ENCODE assay signal across 9 cellular contexts in genomic region chr11:2302280-2302843, GRCh38. TPM values are rescaled to one million over a fixed set of nuclear protein-coding genes. Genes with fewer than 3 reads are reported as not detected.
A peak's percentile ranks its signal among the peaks of the same experiment; 100 is the strongest.
DNase-seq lines count a peak whose midpoint lies in the region; ATAC-seq and TF ChIP-seq lines count a peak whose summit lies in the region.
"Had no signal": no experiment of that assay in that cellular context is flagged by ENCODE, and none has a peak within 500 bp of the region (broad histone marks: within the 10 kb centered on the region; RNA-seq: fewer than 3 reads in every experiment).

No MANE protein-coding gene starts in this region.

- peak overlapping the region; percentile 78 for H3K27ac ChIP-seq in lower lobe of right lung

- no peaks in the 10 kb centered on the region for H3K9me3 ChIP-seq in lower lobe of right lung

- H3K36me3 ChIP-seq in lower lobe of right lung = no peaks in the 10 kb centered on the region

- peaks cover 54% of the 10 kb centered on the region for H3K4me1 ChIP-seq in lower lobe of right lung

- H3K36me3 Mint-ChIP-seq in activated T-helper 17 cell treated with anti-CD3 and anti-CD28 coated beads, Interleukin-2, amount 50 U/mL, for 72 hours (ENCODE audit: low read depth) = no peaks in the 10 kb centered on the region

- H3K9me3 Mint-ChIP-seq in activated T-helper 17 cell treated with anti-CD3 and anti-CD28 coated beads, Interleukin-2, amount 50 U/mL, for 72 hours = no peaks in the 10 kb centered on the region

- H3K27me3 ChIP-seq in lower lobe of right lung (ENCODE audit: low read depth) = no peaks in the 10 kb centered on the region

- DNase-seq in stimulated activated CD4-positive, alpha-beta T cell treated with anti-CD3 and anti-CD28 coated beads, Interleukin-2, amount 100 ng/mL, for 24 hours = peak; percentile 31 to 42
- no peak for DNase-seq in stimulated activated CD4-positive, alpha-beta T cell treated with anti-CD3 and anti-CD28 coated beads, Interleukin-12 subunit alpha, Interleukin-12 subunit beta, amount 100 ng/mL, for 4 hours
- DNase-seq in lower lobe of right lung (peak; percentile 56), NCI-H1092 treated with DMSO at 0.1 percent for 48 hours (lab: John Stamatoyannopoulos, UW) (no peak), RKO (ENCODE audit: low spot score) (no peak)
- DNase-seq: NCI-H524 treated with DMSO at 0.1 percent for 48 hours had no signal

- peak overlapping the region; percentile 97 for H3K4me3 Mint-ChIP-seq in activated T-helper 17 cell treated with anti-CD3 and anti-CD28 coated beads, Interleukin-2, amount 50 U/mL, for 72 hours

- H3K27me3 Mint-ChIP-seq in activated T-helper 17 cell treated with anti-CD3 and anti-CD28 coated beads, Interleukin-2, amount 50 U/mL, for 72 hours = no peaks in the 10 kb centered on the region

- peak; percentile 30 for ATAC-seq in activated T-helper 17 cell treated with anti-CD3 and anti-CD28 coated beads, Interleukin-2, amount 50 U/mL, for 72 hours (replicated peaks)
- ATAC-seq in lower lobe of right lung (peak; percentile 11 to 22), HG03039 (IDR thresholded peaks at IDR 0.05; ENCODE audit: unreplicated experiment) (no peak), GM19328 (IDR thresholded peaks at IDR 0.05; ENCODE audit: unreplicated experiment) (no peak)

- H3K4me3 ChIP-seq in lower lobe of right lung = peak overlapping the region; percentile 47

- intact Hi-C loops in lower lobe of right lung (cut with DNase I) = loop anchor here (10.0 kb wide), 1 partner anchor 122 kb away; no protein-coding TSS in a partner anchor

- H3K4me1 Mint-ChIP-seq in activated T-helper 17 cell treated with anti-CD3 and anti-CD28 coated beads, Interleukin-2, amount 50 U/mL, for 72 hours = peaks cover 23% of the 10 kb centered on the region

- H3K27ac Mint-ChIP-seq in activated T-helper 17 cell treated with anti-CD3 and anti-CD28 coated beads, Interleukin-2, amount 50 U/mL, for 72 hours = peak overlapping the region; percentile 96

- no peak for TF ChIP-seq CTCF in lower lobe of right lung (IDR thresholded peaks at IDR 0.05)

RNA-seq across cellular contexts. Expression of gene TSPAN32, which starts 0.5 kb away (rescaled TPM):
- total RNA-seq in activated T-helper 17 cell treated with anti-CD3 and anti-CD28 coated beads, Interleukin-2, amount 50 U/mL, for 72 hours = 10 to 100 TPM in 1 of 2 donors, 1 to 10 TPM in 1; 8.1 to 14.8 TPM
- 12.5 TPM for total RNA-seq in lower lobe of right lung

RNA-seq across cellular contexts. Expression of gene C11orf21, which starts 0.6 kb away (rescaled TPM):
- 10 to 100 TPM in 1 of 2 donors, 1 to 10 TPM in 1; 8.4 to 24.6 TPM for total RNA-seq in activated T-helper 17 cell treated with anti-CD3 and anti-CD28 coated beads, Interleukin-2, amount 50 U/mL, for 72 hours
- 12.1 TPM for total RNA-seq in lower lobe of right lung

RNA-seq across cellular contexts. Expression of gene ASCL2, which starts 32.0 kb away (rescaled TPM):
- 1 to 10 TPM; 1.2 to 5.1 TPM for total RNA-seq in activated T-helper 17 cell treated with anti-CD3 and anti-CD28 coated beads, Interleukin-2, amount 50 U/mL, for 72 hours
- 1.7 TPM for total RNA-seq in lower lobe of right lung

Comparison
In these comparisons a context has a peak if more than half of its experiments do, and no peak if none do; other contexts are left out.
1. DNase-seq: peak in stimulated activated CD4-positive, alpha-beta T cell treated with anti-CD3 and anti-CD28 coated beads, Interleukin-2, amount 100 ng/mL, for 24 hours (2 of 2) and lower lobe of right lung (single experiment); none in stimulated activated CD4-positive, alpha-beta T cell treated with anti-CD3 and anti-CD28 coated beads, Interleukin-12 subunit alpha, Interleukin-12 subunit beta, amount 100 ng/mL, for 4 hours (single experiment), NCI-H1092 treated with DMSO at 0.1 percent for 48 hours (single experiment) and RKO (single experiment).
2. ATAC-seq: peak in activated T-helper 17 cell treated with anti-CD3 and anti-CD28 coated beads, Interleukin-2, amount 50 U/mL, for 72 hours (single experiment) and lower lobe of right lung (2 of 2); none in HG03039 (single experiment) and GM19328 (single experiment).